1 cellular context compared by ENCODE assay signal in genomic region chr5:76372320-76373054, GRCh38.
TF ChIP-seq lines count a peak whose summit lies in the region.

No MANE protein-coding gene starts in this region.

TF ChIP-seq in K562, 482 proteins besides CTCF, POLR2A, EP300 and RAD21 (continued from another document and continues in another):
- peak; percentile 88 for TF ChIP-seq HMBOX1 (IDR thresholded peaks at IDR 0.05)
- no peak for TF ChIP-seq SNAPC5 (CRISPR knock-in tag; IDR thresholded peaks at IDR 0.05)
- TF ChIP-seq TAF15 (IDR thresholded peaks at IDR 0.05; ENCODE audit: low read depth, low read length) = no peak
- TF ChIP-seq ZNF41 (CRISPR knock-in tag; conservative IDR thresholded peaks at IDR 0.05) = no peak
- TF ChIP-seq ZBTB40 (IDR thresholded peaks at IDR 0.05) = no peak
- TF ChIP-seq ZBTB40 (CRISPR knock-in tag; IDR thresholded peaks at IDR 0.05) = no peak
- no peak for TF ChIP-seq ZNF75A (CRISPR knock-in tag; IDR thresholded peaks at IDR 0.05)
- no peak; the same call in 1 of the 2 replicates for TF ChIP-seq CC2D1A (IDR thresholded peaks at IDR 0.05)
- TF ChIP-seq NR2C1 (IDR thresholded peaks at IDR 0.05) = 0 out of 2 replicates have a peak, but pooled peaks have one; percentile 12
- peak; percentile 50 for TF ChIP-seq NR2C1 (tag; IDR thresholded peaks at IDR 0.05)
- TF ChIP-seq HOXB6 (CRISPR knock-in tag; IDR thresholded peaks at IDR 0.05; ENCODE audit: borderline replicate concordance) = no peak
- no peak for TF ChIP-seq BRD4 (IDR thresholded peaks at IDR 0.05)
- TF ChIP-seq RBM34 (IDR thresholded peaks at IDR 0.05; ENCODE audit: borderline replicate concordance, insufficient read depth, low read length) = no peak
- TF ChIP-seq HDAC6 (IDR thresholded peaks at IDR 0.05; ENCODE audit: low read depth, low read length) = no peak
- TF ChIP-seq HEY1 (CRISPR knock-in tag; IDR thresholded peaks at IDR 0.05; ENCODE audit: borderline replicate concordance) = no peak
- TF ChIP-seq HLTF (IDR thresholded peaks at IDR 0.05) = peak; percentile 86; the same call in 1 of the 2 replicates
- TF ChIP-seq GABPB2 (CRISPR knock-in tag; conservative IDR thresholded peaks at IDR 0.05) = no peak
- TF ChIP-seq ADNP (tag; IDR thresholded peaks at IDR 0.05) = no peak; the same call in 1 of the 2 replicates
- no peak for TF ChIP-seq ZNF431 (CRISPR knock-in tag; IDR thresholded peaks at IDR 0.05)
- no peak for TF ChIP-seq ZNF324 (CRISPR knock-in tag; IDR thresholded peaks at IDR 0.05)
- no peak for TF ChIP-seq MIER1 (IDR thresholded peaks at IDR 0.05; ENCODE audit: low read depth)
- no peak for TF ChIP-seq ZNF239 (CRISPR knock-in tag; IDR thresholded peaks at IDR 0.05)
- TF ChIP-seq CREBBP (IDR thresholded peaks at IDR 0.05; ENCODE audit: low read depth, low read length) = no peak
- no peak for TF ChIP-seq HDAC8 (tag; IDR thresholded peaks at IDR 0.05)
- no peak for TF ChIP-seq KLF13 (tag; IDR thresholded peaks at IDR 0.05; ENCODE audit: borderline replicate concordance, low read depth)
- no peak for TF ChIP-seq ZFPM2 (CRISPR knock-in tag; IDR thresholded peaks at IDR 0.05)
- no peak for TF ChIP-seq RFX5 (IDR thresholded peaks at IDR 0.05; ENCODE audit: low read depth, low read length)
- TF ChIP-seq ZNF407 (IDR thresholded peaks at IDR 0.05; ENCODE audit: low read depth) = no peak
- TF ChIP-seq ZFP30 (CRISPR knock-in tag; IDR thresholded peaks at IDR 0.05; ENCODE audit: borderline replicate concordance) = no peak
- peak; percentile 95 for TF ChIP-seq JUN (IDR thresholded peaks at IDR 0.05; ENCODE audit: borderline replicate concordance, low read depth, low read length)
- no peak for TF ChIP-seq JUN (CRISPR knock-in tag; IDR thresholded peaks at IDR 0.05; ENCODE audit: borderline replicate concordance)
- peak; percentile 16; the same call in 1 of the 2 replicates for TF ChIP-seq ZBTB33 (CRISPR knock-in tag; IDR thresholded peaks at IDR 0.05)
- no peak for TF ChIP-seq ZNF609 (CRISPR knock-in tag; IDR thresholded peaks at IDR 0.05; ENCODE audit: borderline replicate concordance)
- TF ChIP-seq PHB (CRISPR knock-in tag; IDR thresholded peaks at IDR 0.05) = no peak
- no peak for TF ChIP-seq ZNF253 (CRISPR knock-in tag; conservative IDR thresholded peaks at IDR 0.05)
